In genomic region chr6:142669701-142670351, GRCh38 we compare ENCODE assay signal across 5 cellular contexts.
"Had no signal": no experiment of that assay in that cellular context is flagged by ENCODE, and none has a peak within 500 bp of the region (broad histone marks: within the 10 kb centered on the region; RNA-seq: fewer than 3 reads in every experiment).

No MANE protein-coding gene starts in this region.

- H3K27ac ChIP-seq: KMS-11 had no signal

- DNase-seq: GOT3, H7, KBM-7 had no signal

- H3K36me3 ChIP-seq: HAP-1 had no signal

- H3K9ac ChIP-seq: KMS-11 had no signal

- H3K4me1 ChIP-seq: HAP-1 had no signal

- H3K4me2 ChIP-seq: KMS-11 had no signal

- H3K4me3 ChIP-seq: HAP-1 had no signal
